In genomic region chr1:21732664-21733063, GRCh38 we compare ENCODE assay signal across 22 cellular contexts. TPM values are rescaled to one million over a fixed set of nuclear protein-coding genes. Genes with fewer than 3 reads are reported as not detected.
A peak's percentile ranks its signal among the peaks of the same experiment; 100 is the strongest.
DNase-seq lines count a peak whose midpoint lies in the region; ATAC-seq, FAIRE-seq and TF ChIP-seq lines count a peak whose summit lies in the region.
"Had no signal": no experiment of that assay in that cellular context is flagged by ENCODE, and none has a peak within 500 bp of the region (broad histone marks: within the 10 kb centered on the region; RNA-seq: fewer than 3 reads in every experiment).

No MANE protein-coding gene starts in this region.

- TF ChIP-seq POLR2A in GM12878 (IDR thresholded peaks at IDR 0.05; ENCODE audit: low read depth, low read length): no peak

- WGBS in GM12878 (ENCODE audit: insufficient coverage, insufficient replicate concordance, low lambda C conversion rate, missing lambda C conversion rate): 0% methylated on average over 1 of the region's 1 CpG

- CTCF ChIA-PET in HEK293 (lab: Yijun Ruan, JAX) (no interaction called here), GM12878 (lab: Yijun Ruan, JAX) (no interaction called here)

- no peak for TF ChIP-seq EP300 in GM12878 (IDR thresholded peaks at IDR 0.05; ENCODE audit: borderline replicate concordance in 1 of 2, control insufficient read depth in 1 of 2, low read depth in 2 of 2, low read length in 2 of 2)

- H3K27me3 Mint-ChIP-seq in T-helper 1 cell treated with Interleukin-12 subunit alpha and Interleukin-12 subunit beta and Interleukin-4 antibody, amounts not matched to agents 30 μg/mL and 1 μg/mL, for 36 hours (ENCODE audit: low read depth): no peaks in the 10 kb centered on the region
- H3K27me3 Mint-ChIP-seq: B cell; CD4-positive, alpha-beta T cell had no signal

- DNase-seq in T-helper 1 cell (no peak), GM12878 (ENCODE audit: low read depth, low spot score) (no peak), osteoblast (ENCODE audit: insufficient read length, low spot score, missing footprints) (peak; percentile 41), activated gamma-delta T cell (lab: John Stamatoyannopoulos, UW) (no peak)
- DNase-seq: AML-193; Caco-2; Calu3; CD4-positive, alpha-beta T cell; CD8-positive, alpha-beta T cell; DMS79 treated with DMSO at 0.1 percent for 48 hours; GF-D8 had no signal

- TF ChIP-seq RAD21 in GM12878 (IDR thresholded peaks at IDR 0.05; ENCODE audit: insufficient read depth, low read depth, low read length): no peak

- FAIRE-seq in GM12878 (lab: Jason Lieb, UNC): no peak
- FAIRE-seq: A549, D721Med, GM12892, GM18507 had no signal

- no peaks in the 10 kb centered on the region for H3K9me3 Mint-ChIP-seq in T-helper 1 cell treated with Interleukin-12 subunit alpha and Interleukin-12 subunit beta and Interleukin-4 antibody, amounts not matched to agents 30 μg/mL and 1 μg/mL, for 36 hours
- H3K9me3 Mint-ChIP-seq: CD4-positive, alpha-beta T cell; CD8-positive, alpha-beta T cell had no signal

- no peak overlapping the region for H3K4me3 Mint-ChIP-seq in T-helper 1 cell treated with Interleukin-12 subunit alpha and Interleukin-12 subunit beta and Interleukin-4 antibody, amounts not matched to agents 30 μg/mL and 1 μg/mL, for 36 hours
- H3K4me3 Mint-ChIP-seq: B cell; CD4-positive, alpha-beta T cell; CD8-positive, alpha-beta T cell had no signal

- no peaks in the 10 kb centered on the region for H3K4me1 Mint-ChIP-seq in T-helper 1 cell treated with Interleukin-12 subunit alpha and Interleukin-12 subunit beta and Interleukin-4 antibody, amounts not matched to agents 30 μg/mL and 1 μg/mL, for 36 hours (ENCODE audit: low read depth)
- H3K4me1 Mint-ChIP-seq: B cell had no signal

- no peak overlapping the region for H3K4me3 ChIP-seq in HEK293 (ENCODE audit: low read depth, low read length)
- no peak overlapping the region for H3K4me3 ChIP-seq in GM12878
- H3K4me3 ChIP-seq in osteoblast (ENCODE audit: insufficient read depth, low read length): no peak overlapping the region
- H3K4me3 ChIP-seq: A549; BLaER1 treated with 17β-estradiol and CSF1 and Interleukin-3, amounts not matched to agents 10 nM and 100 nM had no signal

- H2AFZ ChIP-seq in GM12878 (ENCODE audit: control insufficient read depth, low read depth, low read length): no peak overlapping the region
- H2AFZ ChIP-seq in osteoblast (ENCODE audit: low read length): no peak overlapping the region

- no peaks in the 10 kb centered on the region for H3K9me3 ChIP-seq in HEK293 (ENCODE audit: control insufficient read depth, insufficient read depth, low read depth, low read length)
- H3K9me3 ChIP-seq in GM12878 (replicated peaks; ENCODE audit: control insufficient read depth, insufficient read depth, low read length): no peaks in the 10 kb centered on the region
- H3K9me3 ChIP-seq in osteoblast (ENCODE audit: low read depth, low read length): no peaks in the 10 kb centered on the region
- H3K9me3 ChIP-seq: A549; BLaER1 treated with 17β-estradiol and CSF1 and Interleukin-3, amounts not matched to agents 10 nM and 100 nM; Caco-2 had no signal

- H3K4me2 ChIP-seq in GM12878 (ENCODE audit: control insufficient read depth, insufficient read depth) (no peak overlapping the region), osteoblast (ENCODE audit: insufficient read depth, low read length) (no peak overlapping the region)
- H3K4me2 ChIP-seq: A549; BLaER1 treated with 17β-estradiol and CSF1 and Interleukin-3, amounts not matched to agents 10 nM and 100 nM had no signal

- in situ Hi-C loops in GM12878 (cut with MboI): no loop called here

- SMC1A ChIA-PET in GM12878 (lab: Charles Lee; ENCODE audit: uncharacterized antibody, unreplicated experiment): interaction anchor here (2.9 kb wide), 1 partner anchor 49 kb away, joined by 13 read pairs; no protein-coding TSS in a partner anchor

- H3K79me2 ChIP-seq in GM12878 (ENCODE audit: control insufficient read depth, insufficient read depth, low read length) (no peaks in the 10 kb centered on the region), osteoblast (ENCODE audit: insufficient read depth, low read length) (no peaks in the 10 kb centered on the region)

- no peak overlapping the region for H3K9ac ChIP-seq in GM12878 (ENCODE audit: control insufficient read depth, insufficient read depth, low read length)
- H3K9ac ChIP-seq: BLaER1 treated with 17β-estradiol and CSF1 and Interleukin-3, amounts not matched to agents 10 nM and 100 nM had no signal

- H3K27ac ChIP-seq in HEK293 (ENCODE audit: extremely low read depth, low read depth, low read length) (no peak overlapping the region), GM12878 (ENCODE audit: control insufficient read depth, insufficient read depth) (no peak overlapping the region), osteoblast (ENCODE audit: low read depth, low read length) (no peak overlapping the region)
- H3K27ac ChIP-seq: 22Rv1; A549; BLaER1 treated with 17β-estradiol and CSF1 and Interleukin-3, amounts not matched to agents 10 nM and 100 nM; C4-2B had no signal

- intact Hi-C loops in GM12878 (cut with micrococcal nuclease; ENCODE audit: unreplicated experiment): no loop called here

- RAD21 ChIA-PET in GM12878 (lab: Charles Lee; ENCODE audit: unreplicated experiment): interaction anchor here (1.2 kb wide), 1 partner anchor 29 kb away, joined by 5 read pairs; no protein-coding TSS in a partner anchor

- ATAC-seq in GM12878 (no peak), GM21423 (IDR thresholded peaks at IDR 0.05; ENCODE audit: unreplicated experiment) (no peak)
- ATAC-seq: A549; CD8-positive, alpha-beta T cell had no signal

- peak overlapping the region; percentile 20 for H3K27ac Mint-ChIP-seq in T-helper 1 cell treated with Interleukin-12 subunit alpha and Interleukin-12 subunit beta and Interleukin-4 antibody, amounts not matched to agents 30 μg/mL and 1 μg/mL, for 36 hours
- H3K27ac Mint-ChIP-seq: B cell; CD4-positive, alpha-beta T cell; CD8-positive, alpha-beta T cell had no signal

- POLR2A ChIA-PET in HEK293 (lab: Yijun Ruan, JAX) (no interaction called here), GM12878 (lab: Charles Lee) (no interaction called here)

- H4K20me1 ChIP-seq in GM12878 (ENCODE audit: control insufficient read depth, insufficient read depth) (no peaks in the 10 kb centered on the region), osteoblast (ENCODE audit: insufficient read depth, low read length) (no peaks in the 10 kb centered on the region)

- no peak for TF ChIP-seq CTCF in HEK293 (tag by site-specific recombination; IDR thresholded peaks at IDR 0.05)
- TF ChIP-seq CTCF in GM12878 (IDR thresholded peaks at IDR 0.05 in 2 of 3, conservative IDR thresholded peaks at IDR 0.05 in 1 of 3; ENCODE audit: control insufficient read depth in 2 of 3, extremely low read depth in 1 of 3, insufficient read depth in 1 of 3, low read depth in 3 of 3, low read length in 3 of 3): no peak
- TF ChIP-seq CTCF in osteoblast (IDR thresholded peaks at IDR 0.05; ENCODE audit: extremely low read depth, low read depth, low read length): no peak

- peaks cover 5% of the 10 kb centered on the region for H3K36me3 Mint-ChIP-seq in T-helper 1 cell treated with Interleukin-12 subunit alpha and Interleukin-12 subunit beta and Interleukin-4 antibody, amounts not matched to agents 30 μg/mL and 1 μg/mL, for 36 hours (ENCODE audit: low read depth)

- H3K4me1 ChIP-seq in HEK293 (ENCODE audit: control insufficient read depth, insufficient read depth, low read length): no peaks in the 10 kb centered on the region
- H3K4me1 ChIP-seq in GM12878 (ENCODE audit: control insufficient read depth, insufficient read depth, low read length): no peaks in the 10 kb centered on the region
- H3K4me1 ChIP-seq in osteoblast (ENCODE audit: insufficient read depth, low read length): no peaks in the 10 kb centered on the region
- H3K4me1 ChIP-seq: A549; BLaER1 treated with 17β-estradiol and CSF1 and Interleukin-3, amounts not matched to agents 10 nM and 100 nM; Caco-2 had no signal

- H3K27me3 ChIP-seq in GM12878 (replicated peaks in 1 of 2; ENCODE audit: control insufficient read depth in 2 of 2, insufficient read depth in 2 of 2, low read length in 1 of 2) (no peaks in the 10 kb centered on the region), osteoblast (ENCODE audit: insufficient read depth, low read length) (no peaks in the 10 kb centered on the region)
- H3K27me3 ChIP-seq: BLaER1 treated with 17β-estradiol and CSF1 and Interleukin-3, amounts not matched to agents 10 nM and 100 nM had no signal

- peaks cover 37 to 71% of the 10 kb centered on the region in 2 experiments for H3K36me3 ChIP-seq in HEK293 (ENCODE audit: control insufficient read depth in 2 of 2, insufficient read depth in 1 of 2, low read length in 2 of 2)
- peaks cover 16 to 47% of the 10 kb centered on the region in 2 experiments for H3K36me3 ChIP-seq in GM12878 (ENCODE audit: control insufficient read depth in 2 of 2, insufficient read depth in 2 of 2, low read length in 1 of 2)
- H3K36me3 ChIP-seq in osteoblast (ENCODE audit: insufficient read depth, low read length): peaks cover 58% of the 10 kb centered on the region

- BruUV-seq in GM12878 (replicated peaks; lab: Mats Ljungman, UMichigan): no TSS peak

TF ChIP-seq in HEK293, 187 proteins besides CTCF, POLR2A, EP300 and RAD21 (continues in another document):
- TF ChIP-seq ZNF792 (tag by site-specific recombination; IDR thresholded peaks at IDR 0.05): no peak
- no peak for TF ChIP-seq ZNF391 (tag by site-specific recombination; IDR thresholded peaks at IDR 0.05; ENCODE audit: borderline replicate concordance, low read depth)

TF ChIP-seq in GM12878, 131 proteins besides CTCF, POLR2A, EP300 and RAD21:
- TF ChIP-seq ATF7 (IDR thresholded peaks at IDR 0.05; ENCODE audit: low read depth): 0 out of 2 replicates have a peak, but pooled peaks have one; percentile 21
- no peak for TF ChIP-seq GABPA (IDR thresholded peaks at IDR 0.05; ENCODE audit: low read depth)

RNA-seq across cellular contexts. Expression of gene USP48, which starts 50.3 kb away (rescaled TPM):
- total RNA-seq in GM12878 (2013; cell fraction: nucleolus; rRNA removed): 676 and 708 TPM in 2 replicates
- 59.0 and 70.8 TPM in 2 replicates for total RNA-seq in GM12878 (2014; rRNA removed)
- total RNA-seq in GM12878 (2014; rRNA removed; fragmentation: Illumina TruSeq; extraction: Trizol): 69.9 and 80.4 TPM in 2 replicates
- 96.6 and 99.3 TPM in 2 replicates for total RNA-seq in GM12878 (2021)
- polyA plus RNA-seq in GM12878 (2011; ENCODE audit: low read depth): 58.8 TPM
- 104 and 161 TPM in 2 replicates for polyA plus RNA-seq in GM12878 (2011; rRNA removed)
- 28.8 and 36.5 TPM in 2 replicates for polyA plus RNA-seq in GM12878 (2011; cell fraction: cytosol; rRNA removed)
- 106 and 121 TPM in 2 replicates for polyA plus RNA-seq in GM12878 (2011; cell fraction: nucleus; rRNA removed)
- 83.2 and 96.2 TPM in 2 replicates for polyA plus RNA-seq in GM12878 (2012)
- polyA plus RNA-seq in GM12878 (2014; fragmentation: Illumina TruSeq; extraction: Trizol): 81.1 and 116 TPM in 2 replicates
- 10 to 100 TPM; 21.2 to 39.0 TPM for polyA plus RNA-seq in GM12878 (2014; fragmentation: Nextera tagmentation; extraction: Ambion mirVana)
- 53.9 and 68.2 TPM in 2 replicates for polyA plus RNA-seq in GM12878 (2014; rRNA removed)
- polyA plus RNA-seq in GM12878 (2016; fragmentation: Nextera tagmentation; extraction: Ambion mirVana): 100 to 1,000 TPM in 1 of 2 experiments, 10 to 100 TPM in 1; 95.2 to 115 TPM
- 75.9 and 98.8 TPM in 2 replicates for polyA minus RNA-seq in GM12878 (2011; rRNA and poly(A)+ RNA removed)
- 30.8 and 37.0 TPM in 2 replicates for polyA minus RNA-seq in GM12878 (2011; cell fraction: cytosol; rRNA and poly(A)+ RNA removed)
- 81.0 and 94.2 TPM in 2 replicates for polyA minus RNA-seq in GM12878 (2011; cell fraction: nucleus; rRNA and poly(A)+ RNA removed)
- 50.1 and 52.5 TPM in 2 replicates for total RNA-seq in osteoblast
